In the genomic region with DNA sequence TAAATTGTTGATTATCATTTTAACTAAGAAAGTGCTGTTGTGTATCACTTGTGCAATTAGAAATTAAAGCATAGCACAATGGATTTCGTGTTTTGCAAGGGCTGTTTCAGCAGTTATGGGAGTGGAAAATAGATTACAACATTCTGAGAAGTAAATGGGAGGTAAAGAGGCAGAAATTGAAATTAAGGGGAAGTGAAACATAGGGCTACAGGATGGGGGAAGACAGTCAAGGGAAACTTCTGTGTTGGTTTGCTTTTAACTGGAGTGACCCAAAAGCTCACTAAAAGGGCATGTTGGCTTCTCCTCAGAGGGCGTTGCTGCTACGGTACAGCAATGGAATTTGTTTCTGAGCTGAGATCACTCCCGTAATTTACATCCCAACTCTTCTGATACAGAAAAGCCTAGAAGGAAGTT, we compare ENCODE assay signal across 9 cellular contexts.
A peak's percentile ranks its signal among the peaks of the same experiment; 100 is the strongest.
DNase-seq lines count a peak whose midpoint lies in the region; ATAC-seq and TF ChIP-seq lines count a peak whose summit lies in the region.
"Had no signal": no experiment of that assay in that cellular context is flagged by ENCODE, and none has a peak within 500 bp of the region (broad histone marks: within the 10 kb centered on the region; RNA-seq: fewer than 3 reads in every experiment).

No MANE protein-coding gene starts in this region.

- no peaks in the 10 kb centered on the region for H4K20me1 ChIP-seq in BLaER1

- H3K36me3 ChIP-seq in BLaER1 (no peaks in the 10 kb centered on the region), WERI-Rb-1 (no peaks in the 10 kb centered on the region)

- H3K4me3 ChIP-seq in BLaER1 (no peak overlapping the region), WERI-Rb-1 (ENCODE audit: low read depth, low read length) (no peak overlapping the region)

- peak overlapping the region; percentile 81 for H3K4me2 ChIP-seq in BLaER1

- 0 out of 2 replicates have a peak, but pooled peaks cover 6% of the 10 kb centered on the region for H3K9me3 ChIP-seq in BLaER1
- H3K9me3 ChIP-seq in WERI-Rb-1 (ENCODE audit: severe bottlenecking), result no peaks in the 10 kb centered on the region
- H3K9me3 ChIP-seq: Caco-2 had no signal

- intact Hi-C loops in left ventricle myocardium superior (cut with micrococcal nuclease), result no loop called here

- peak overlapping the region; percentile 86 for H3K27ac ChIP-seq in BLaER1
- no peak overlapping the region for H3K27ac ChIP-seq in WERI-Rb-1

- H3K9ac ChIP-seq in BLaER1, result peak overlapping the region; percentile 42; the same call in 1 of the 2 replicates

- no peak for TF ChIP-seq CTCF in WERI-Rb-1 (IDR thresholded peaks at IDR 0.05; ENCODE audit: low read depth, low read length)

- peak; percentile 51 for ATAC-seq in GM21786 (IDR thresholded peaks at IDR 0.05; ENCODE audit: unreplicated experiment)
- ATAC-seq in left ventricle myocardium superior, result peak; percentile 80
- ATAC-seq in GM19324 (IDR thresholded peaks at IDR 0.05; ENCODE audit: low FRiP score, unreplicated experiment), result no peak

- DNase-seq in NOMO-1 (lab: John Stamatoyannopoulos, UW; ENCODE audit: unreplicated experiment in 2 of 2) (peak; percentile 94 to 97), left ventricle myocardium superior (no peak), WERI-Rb-1 (no peak), NK-92 (lab: John Stamatoyannopoulos, UW; ENCODE audit: unreplicated experiment) (no peak), COR-L47 (lab: John Stamatoyannopoulos, UW) (no peak)

- peaks cover 75% of the 10 kb centered on the region for H3K4me1 ChIP-seq in BLaER1

- no peaks in the 10 kb centered on the region for H3K27me3 ChIP-seq in BLaER1
- no peaks in the 10 kb centered on the region for H3K27me3 ChIP-seq in WERI-Rb-1 (ENCODE audit: insufficient read depth, low read depth, severe bottlenecking)

Comparison
In these comparisons a context has a peak if more than half of its experiments do, and no peak if none do; other contexts are left out.
1. DNase-seq: peak in NOMO-1 (2 of 2); none in left ventricle myocardium superior (single experiment), WERI-Rb-1 (single experiment), NK-92 (single experiment) and COR-L47 (single experiment).